ENCODE assay signal across 9 cellular contexts in the genomic region with DNA sequence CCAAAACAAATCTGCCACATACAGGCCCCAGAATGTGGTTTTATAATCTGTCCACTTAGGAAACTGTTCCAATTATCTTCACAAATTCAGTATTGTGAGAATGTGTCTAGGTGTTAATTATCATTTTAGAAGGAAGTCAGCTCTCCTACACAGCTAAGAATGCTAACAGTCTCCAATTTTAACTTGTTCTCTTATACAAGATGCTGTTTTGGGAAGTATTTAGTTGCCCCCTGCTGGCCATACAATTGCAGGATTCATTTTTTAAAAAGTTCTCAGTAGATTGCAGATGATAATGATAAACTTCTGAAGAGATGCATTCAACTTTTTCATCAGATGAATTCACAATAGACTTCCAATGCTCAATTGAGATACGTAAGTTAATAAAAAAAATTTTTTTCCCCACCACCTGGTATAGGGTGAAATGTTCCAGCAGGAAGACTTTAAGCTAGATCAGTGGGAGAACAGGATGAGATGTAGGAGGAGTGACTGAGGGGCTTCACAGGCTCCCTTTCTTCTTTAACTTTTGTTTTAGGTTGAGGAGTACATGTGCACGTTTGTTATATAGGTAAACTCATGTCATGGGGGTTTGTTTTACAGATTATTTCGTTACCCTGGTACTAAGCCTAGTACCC. TPM values are rescaled to one million over a fixed set of nuclear protein-coding genes. Genes with fewer than 3 reads are reported as not detected.
DNase-seq lines count a peak whose midpoint lies in the region; ATAC-seq, FAIRE-seq and TF ChIP-seq lines count a peak whose summit lies in the region.
"Had no signal": no experiment of that assay in that cellular context is flagged by ENCODE, and none has a peak within 500 bp of the region (broad histone marks: within the 10 kb centered on the region; RNA-seq: fewer than 3 reads in every experiment).

No MANE protein-coding gene starts in this region.

- in situ Hi-C loops in HepG2 (cut with HindIII; ENCODE audit: extremely low pct_ligation_motif_present, low pct_unique_long_range_greater_than_20kb), result no loop called here

- no peaks in the 10 kb centered on the region for H3K9me3 Mint-ChIP-seq in MCF 10A (ENCODE audit: unreplicated experiment)
- H3K9me3 Mint-ChIP-seq: IgD-negative memory B cell had no signal

- H4K20me1 ChIP-seq in PC-9 (ENCODE audit: insufficient read depth), result no peaks in the 10 kb centered on the region
- no peaks in the 10 kb centered on the region for H4K20me1 ChIP-seq in HepG2 (ENCODE audit: insufficient read depth, low read length)

- H3K9ac ChIP-seq in HepG2 (ENCODE audit: insufficient read depth, low read depth, low read length), result no peak overlapping the region

- no peak overlapping the region for H3K4me3 ChIP-seq in A673 (ENCODE audit: low read depth, low read length, poor library complexity, severe bottlenecking)
- no peak overlapping the region for H3K4me3 ChIP-seq in PC-9
- no peak overlapping the region for H3K4me3 ChIP-seq in HepG2 (replicated peaks in 1 of 3; ENCODE audit: insufficient read depth in 1 of 3, low read depth in 2 of 3, low read length in 3 of 3)
- H3K4me3 ChIP-seq in thoracic aorta, result no peak overlapping the region

- H3K9me2 ChIP-seq in PC-9 (ENCODE audit: insufficient read depth), result no peaks in the 10 kb centered on the region

- no peaks in the 10 kb centered on the region for H3K27me3 Mint-ChIP-seq in MCF 10A (ENCODE audit: insufficient read depth, unreplicated experiment)
- H3K27me3 Mint-ChIP-seq: IgD-negative memory B cell had no signal

- 24% methylated on average over 3 of the region's 3 CpGs for WGBS in HepG2 (ENCODE audit: low lambda C conversion rate)

- no peak overlapping the region for H3K4me3 Mint-ChIP-seq in MCF 10A (ENCODE audit: unreplicated experiment)

- no peaks in the 10 kb centered on the region for H3K36me3 Mint-ChIP-seq in MCF 10A (ENCODE audit: insufficient read depth, unreplicated experiment)

- H3K79me2 ChIP-seq in PC-9 (ENCODE audit: low read depth), result no peaks in the 10 kb centered on the region
- no peaks in the 10 kb centered on the region for H3K79me2 ChIP-seq in HepG2 (ENCODE audit: insufficient read depth, low read length)

- BruUV-seq in A673 (replicated peaks; lab: Mats Ljungman, UMichigan) (no TSS peak), PC-9 (replicated peaks; lab: Mats Ljungman, UMichigan) (no TSS peak), MCF 10A (replicated peaks; lab: Mats Ljungman, UMichigan) (no TSS peak), HepG2 (replicated peaks; lab: Mats Ljungman, UMichigan) (no TSS peak)

- H2AFZ ChIP-seq in PC-9 (no peak overlapping the region), HepG2 (ENCODE audit: low read length) (no peak overlapping the region)

- TF ChIP-seq EP300 in HepG2 (IDR thresholded peaks at IDR 0.05; ENCODE audit: low read depth in 2 of 2, low read length in 2 of 2) (no peak), HepG2 (CRISPR knock-in tag; IDR thresholded peaks at IDR 0.05; ENCODE audit: borderline replicate concordance) (no peak)

- peaks cover 35% of the 10 kb centered on the region for H3K4me1 Mint-ChIP-seq in MCF 10A (ENCODE audit: insufficient read depth, unreplicated experiment)

- no peaks in the 10 kb centered on the region for H3F3A ChIP-seq in PC-9 (ENCODE audit: insufficient read depth, low read depth)

- H3K9me3 ChIP-seq in A673 (ENCODE audit: low read depth, low read length, poor library complexity, severe bottlenecking) (no peaks in the 10 kb centered on the region), PC-9 (ENCODE audit: insufficient read depth, low read depth) (no peaks in the 10 kb centered on the region), HepG2 (ENCODE audit: low read length) (no peaks in the 10 kb centered on the region), thoracic aorta (no peaks in the 10 kb centered on the region)

- H3K4me1 ChIP-seq in A673 (ENCODE audit: insufficient read depth, low read length, poor library complexity, severe bottlenecking) (peaks cover 4% of the 10 kb centered on the region), PC-9 (replicated peaks; ENCODE audit: insufficient read depth) (no peaks in the 10 kb centered on the region), HepG2 (ENCODE audit: insufficient read depth, low read length) (no peaks in the 10 kb centered on the region), thoracic aorta (ENCODE audit: control insufficient read depth in 1 of 2, low read depth in 2 of 2) (no peaks in the 10 kb centered on the region)

- no peak for TF ChIP-seq POLR2A in HepG2 (IDR thresholded peaks at IDR 0.05; ENCODE audit: insufficient read depth in 1 of 2, low read depth in 2 of 2, low read length in 2 of 2)

- H3K27me3 ChIP-seq in A673 (replicated peaks; ENCODE audit: insufficient read depth, low read depth, low read length, poor library complexity) (no peaks in the 10 kb centered on the region), PC-9 (ENCODE audit: insufficient read depth, low read depth) (no peaks in the 10 kb centered on the region), HepG2 (ENCODE audit: control insufficient read depth in 1 of 2, insufficient read depth in 2 of 2, low read length in 2 of 2) (no peaks in the 10 kb centered on the region; a peak in 1 of 5 replicates), thoracic aorta (replicated peaks; ENCODE audit: insufficient read depth) (no peaks in the 10 kb centered on the region)

- peak; percentile 76 for TF ChIP-seq CTCF in A673 (conservative IDR thresholded peaks at IDR 0.05; ENCODE audit: low read depth, low read length)
- TF ChIP-seq CTCF in PC-9 (conservative IDR thresholded peaks at IDR 0.05), result peak; percentile 82
- TF ChIP-seq CTCF in MCF 10A (IDR thresholded peaks at IDR 0.05; ENCODE audit: unreplicated experiment), result peak; percentile 65
- TF ChIP-seq CTCF in HepG2 (CRISPR knock-in tag; IDR thresholded peaks at IDR 0.05), result peak; percentile 59
- TF ChIP-seq CTCF in thoracic aorta (IDR thresholded peaks at IDR 0.05), result peak; percentile 63

- CTCF ChIA-PET in A673 (lab: Charles Lee), result interaction anchor here (0.6 kb wide), 1 partner anchor 1241 kb away, joined by 4 read pairs; no protein-coding TSS in a partner anchor
- CTCF ChIA-PET in PC-9 (lab: Charles Lee), result interaction anchor here (0.5 to 1.3 kb wide), 3 partner anchors 131 to 462 kb away, joined by 3 to 6 read pairs (median 3); no protein-coding TSS in a partner anchor
- CTCF ChIA-PET in MCF 10A (lab: Yijun Ruan, JAX), result interaction anchor here (0.6 to 4.8 kb wide), 35 partner anchors 13 to 1300 kb away, joined by 3 to 60 read pairs (median 4); a partner anchor contains a TSS
- CTCF ChIA-PET in HepG2 (lab: Yijun Ruan, JAX; ENCODE audit: low intra/inter-chr PET ratio, low total read pairs), result no interaction called here

- DNase-seq in A673 (ENCODE audit: low spot score), result peak; percentile 73
- DNase-seq in GDM1 (lab: John Stamatoyannopoulos, UW), result peak; percentile 15
- peak in 1 of 2 experiments; percentile 10 for DNase-seq in PC-9
- peak; percentile 61 for DNase-seq in MCF 10A (ENCODE audit: unreplicated experiment)
- DNase-seq in HepG2 (ENCODE audit: low spot score), result peak; percentile 28
- no peak for DNase-seq in thoracic aorta (ENCODE audit: low spot score)

- TF ChIP-seq RAD21 in HepG2 (CRISPR knock-in tag; IDR thresholded peaks at IDR 0.05), result no peak

- FAIRE-seq in HepG2 (lab: Jason Lieb, UNC), result peak; percentile 4

- intact Hi-C loops in A673 (cut with micrococcal nuclease; ENCODE audit: unreplicated experiment) (loop anchor here (10.0 kb wide), 2 partner anchors 242 to 542 kb away; a partner anchor contains a TSS), PC-9 (cut with micrococcal nuclease; ENCODE audit: unreplicated experiment) (loop anchor here (10.0 kb wide), 2 partner anchors 122 to 242 kb away; a partner anchor contains a TSS), MCF 10A (cut with micrococcal nuclease) (loop anchor here (1.0 to 10.0 kb wide), 4 partner anchors 132 to 1060 kb away; a partner anchor contains a TSS), HepG2 (cut with micrococcal nuclease; ENCODE audit: unreplicated experiment) (loop anchor here (1.0 to 10.0 kb wide), 4 partner anchors 28 to 429 kb away; a partner anchor contains a TSS)

- POLR2A ChIA-PET in A673 (lab: Charles Lee; ENCODE audit: low non-redundant PET) (no interaction called here), PC-9 (lab: Charles Lee; ENCODE audit: unreplicated experiment) (interaction anchor here (0.6 kb wide), 2 partner anchors 304 to 494 kb away, joined by 6 to 11 read pairs; no protein-coding TSS in a partner anchor), MCF 10A (lab: Yijun Ruan, JAX) (interaction anchor here (0.7 to 5.1 kb wide), 13 partner anchors 11 to 1059 kb away, joined by 3 to 62 read pairs (median 4); a partner anchor contains a TSS), HepG2 (lab: Yijun Ruan, JAX) (no interaction called here)

- H3K4me2 ChIP-seq in PC-9 (no peak overlapping the region), HepG2 (ENCODE audit: low read depth, low read length) (no peak overlapping the region)

- ATAC-seq in HG03139 (IDR thresholded peaks at IDR 0.05; ENCODE audit: unreplicated experiment) (peak; percentile 59), HepG2 (peak; percentile 32; the same call in 2 of the 3 replicates), thoracic aorta (ENCODE audit: insufficient number of reproducible peaks, low FRiP score, low read depth) (no peak), HG02678 (IDR thresholded peaks at IDR 0.05; ENCODE audit: unreplicated experiment) (no peak)

- H3K36me3 ChIP-seq in A673 (ENCODE audit: insufficient read depth, low read length, poor library complexity, severe bottlenecking) (no peaks in the 10 kb centered on the region), PC-9 (ENCODE audit: low read depth) (no peaks in the 10 kb centered on the region), HepG2 (replicated peaks in 1 of 2; ENCODE audit: control insufficient read depth in 1 of 2, insufficient read depth in 2 of 2, low read length in 2 of 2) (no peaks in the 10 kb centered on the region), thoracic aorta (no peaks in the 10 kb centered on the region)

- H3K27ac ChIP-seq in A673 (ENCODE audit: low read depth, low read length, poor library complexity, severe bottlenecking) (no peak overlapping the region), PC-9 (no peak overlapping the region), HepG2 (ENCODE audit: extremely low read length, insufficient read depth, low read length) (no peak overlapping the region), thoracic aorta (no peak overlapping the region)

- H3K27ac Mint-ChIP-seq in MCF 10A (ENCODE audit: low read depth, unreplicated experiment), result peak overlapping the region; percentile 79
- H3K27ac Mint-ChIP-seq: IgD-negative memory B cell had no signal

RNA-seq across cellular contexts. Expression of a gene that starts 27.3 kb away (rescaled TPM):
- total RNA-seq in A673 (2021) (79.5 and 86.1 TPM in 2 replicates), PC-9 (2021) (53.2 and 66.5 TPM in 2 replicates), MCF 10A (2022) (71.1 and 77.2 TPM in 2 replicates), HepG2 (2016; rRNA removed; fragmentation: Illumina TruSeq; extraction: Trizol) (33.9 and 63.9 TPM in 2 replicates), thoracic aorta (10 to 100 TPM; 65.5 to 78.9 TPM)
- total RNA-seq in HepG2 (2016; cell fraction: cytosol; rRNA removed; fragmentation: Illumina TruSeq; extraction: Trizol; ENCODE audit: low read depth), result 1.7 and 2.8 TPM in 2 replicates
- total RNA-seq in HepG2 (2016; cell fraction: insoluble cytoplasmic fraction; rRNA removed; fragmentation: Illumina TruSeq; extraction: Trizol), result 35.4 and 60.8 TPM in 2 replicates
- 15.8 and 18.9 TPM in 2 replicates for total RNA-seq in HepG2 (2016; cell fraction: membrane; rRNA removed; fragmentation: Illumina TruSeq; extraction: Trizol)
- total RNA-seq in HepG2 (2016; cell fraction: nucleus; rRNA removed; fragmentation: Illumina TruSeq; extraction: Trizol), result 38.8 and 43.9 TPM in 2 replicates
- 8.5 and 11.0 TPM in 2 replicates for polyA plus RNA-seq in HepG2 (2011; rRNA removed)
- polyA plus RNA-seq in HepG2 (2011; cell fraction: cytosol; rRNA removed), result 7.6 and 7.8 TPM in 2 replicates
- 10.7 and 16.3 TPM in 2 replicates for polyA plus RNA-seq in HepG2 (2011; cell fraction: nucleus; rRNA removed)
- 12.4 and 15.4 TPM in 2 replicates for polyA plus RNA-seq in HepG2 (2012)
- 0.52 and 0.65 TPM in 2 replicates for polyA plus RNA-seq in HepG2 (2016; cell fraction: cytosol; fragmentation: Illumina TruSeq; extraction: Trizol; ENCODE audit: low read depth)
- polyA plus RNA-seq in HepG2 (2016; cell fraction: insoluble cytoplasmic fraction; fragmentation: Illumina TruSeq; extraction: Trizol; ENCODE audit: low read depth), result 32.6 and 35.8 TPM in 2 replicates
- 4.1 and 4.4 TPM in 2 replicates for polyA plus RNA-seq in HepG2 (2016; cell fraction: membrane; fragmentation: Illumina TruSeq; extraction: Trizol; ENCODE audit: low read depth)
- polyA plus RNA-seq in HepG2 (2016; cell fraction: nucleus; fragmentation: Illumina TruSeq; extraction: Trizol; ENCODE audit: insufficient read depth, low read depth), result 20.5 and 21.9 TPM in 2 replicates
- 26.3 and 32.1 TPM in 2 replicates for polyA minus RNA-seq in HepG2 (2011; rRNA and poly(A)+ RNA removed; ENCODE audit: low replicate concordance)
- polyA minus RNA-seq in HepG2 (2011; cell fraction: cytosol; rRNA and poly(A)+ RNA removed), result 30.4 and 34.6 TPM in 2 replicates
- 95.4 and 95.7 TPM in 2 replicates for polyA minus RNA-seq in HepG2 (2011; cell fraction: nucleus; rRNA and poly(A)+ RNA removed)

Comparison
In these comparisons a context has a peak if more than half of its experiments do, and no peak if none do; other contexts are left out.
1. ATAC-seq: peak in HG03139 (single experiment) and HepG2 (single experiment); none in thoracic aorta (single experiment) and HG02678 (single experiment).
2. POLR2A ChIA-PET loops: an anchor here in PC-9 (0.6 kb wide) and MCF 10A (0.7 to 5.1 kb wide); none called in A673 and HepG2.
3. Peak in every context shown above with its lines, with median percentiles within 50 percentile points of each other: CTCF ChIP-seq.